Comparison of ENCODE assay signal across 20 cellular contexts in the genomic region with DNA sequence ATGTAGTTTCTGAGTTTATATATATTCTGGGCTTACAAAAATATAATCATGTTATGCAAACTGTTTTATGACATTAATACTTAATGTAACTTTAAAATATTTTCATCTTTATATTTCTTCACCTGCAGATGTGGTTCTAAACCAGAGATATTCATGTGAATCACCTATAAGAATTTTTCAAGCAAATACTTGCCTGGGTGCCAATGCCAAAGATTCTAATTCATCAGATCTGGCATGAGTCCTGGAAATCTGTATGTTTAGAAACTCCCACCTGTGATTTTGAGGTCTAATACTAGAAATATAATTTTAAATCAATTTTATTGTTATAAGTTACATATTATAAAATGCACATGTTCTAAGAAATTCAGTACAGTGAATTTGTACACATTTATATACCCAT. TPM values are rescaled to one million over a fixed set of nuclear protein-coding genes. Genes with fewer than 3 reads are reported as not detected.
A peak's percentile ranks its signal among the peaks of the same experiment; 100 is the strongest.
DNase-seq lines count a peak whose midpoint lies in the region; ATAC-seq, FAIRE-seq and TF ChIP-seq lines count a peak whose summit lies in the region.
"Had no signal": no experiment of that assay in that cellular context is flagged by ENCODE, and none has a peak within 500 bp of the region (broad histone marks: within the 10 kb centered on the region; RNA-seq: fewer than 3 reads in every experiment).

No MANE protein-coding gene starts in this region.

- no peak overlapping the region for H2AFZ ChIP-seq in mammary epithelial cell (ENCODE audit: low read depth, low read length)

- H3K27ac Mint-ChIP-seq in MCF 10A (ENCODE audit: low read depth, unreplicated experiment) (peak overlapping the region; percentile 35), Caco-2 (ENCODE audit: unreplicated experiment) (no peak overlapping the region)
- H3K27ac Mint-ChIP-seq: B cell had no signal

- TF ChIP-seq CTCF in MCF 10A (IDR thresholded peaks at IDR 0.05; ENCODE audit: unreplicated experiment) = no peak
- TF ChIP-seq CTCF in breast epithelium (IDR thresholded peaks at IDR 0.05) = no peak
- TF ChIP-seq CTCF in mammary epithelial cell (conservative IDR thresholded peaks at IDR 0.05 in 1 of 2, IDR thresholded peaks at IDR 0.05 in 1 of 2; ENCODE audit: extremely low read depth in 1 of 2, insufficient read depth in 1 of 2, low read depth in 1 of 2, low read length in 2 of 2) = no peak
- TF ChIP-seq CTCF in foreskin keratinocyte (conservative IDR thresholded peaks at IDR 0.05) = no peak
- TF ChIP-seq CTCF in Caco-2 (IDR thresholded peaks at IDR 0.05; ENCODE audit: insufficient read depth in 1 of 2, low read depth in 1 of 2, low read length in 1 of 2, severe bottlenecking in 1 of 2, unreplicated experiment in 1 of 2) = no peak

- DNase-seq in MCF 10A (ENCODE audit: unreplicated experiment) (no peak), breast epithelium (ENCODE audit: low spot score in 2 of 2) (no peak), mammary epithelial cell (peak; percentile 34), foreskin keratinocyte (peak in 1 of 2 donors; percentile 65), Caco-2 (no peak), ecto neural progenitor cell (ENCODE audit: low spot score) (no peak)
- no peak for DNase-seq in activated effector memory CD4-positive, alpha-beta T cell treated with anti-CD3 and anti-CD28 coated beads, Interleukin-2, amount 50 U/mL, for 16 hours
- DNase-seq: AML-193; CD4-positive, alpha-beta T cell; CD8-positive, alpha-beta T cell; DMS 273 treated with DMSO at 0.1 percent for 48 hours; GDM1 had no signal

- intact Hi-C loops in MCF 10A (cut with micrococcal nuclease) = loop anchor here (10.0 kb wide), 1 partner anchor 798 kb away; no protein-coding TSS in a partner anchor
- intact Hi-C loops in breast epithelium (cut with DNase I; ENCODE audit: low total_unique reads) = no loop called here
- intact Hi-C loops in mammary epithelial cell (cut with micrococcal nuclease) = loop anchor here (1.0 to 5.0 kb wide), 2 partner anchors 385 to 801 kb away; partner anchors contain the start of gene TRABD2A
- intact Hi-C loops in Caco-2 (cut with micrococcal nuclease; ENCODE audit: unreplicated experiment) = loop anchor here (5.0 kb wide), 1 partner anchor 371 kb away; no protein-coding TSS in a partner anchor

- no TSS peak for BruUV-seq in MCF 10A (replicated peaks; lab: Mats Ljungman, UMichigan)
- no TSS peak for BruUV-seq in mammary epithelial cell (replicated peaks; lab: Mats Ljungman, UMichigan)
- no TSS peak for BruUV-seq in Caco-2 (replicated peaks; lab: Mats Ljungman, UMichigan)

- TF ChIP-seq POLR2A in breast epithelium (IDR thresholded peaks at IDR 0.05) = no peak

- H3K36me3 ChIP-seq in breast epithelium = no peaks in the 10 kb centered on the region
- H3K36me3 ChIP-seq in mammary epithelial cell (ENCODE audit: insufficient read depth, low read length) = no peaks in the 10 kb centered on the region
- H3K36me3 ChIP-seq in Caco-2 (ENCODE audit: control insufficient read depth, insufficient read depth, low read length) = no peaks in the 10 kb centered on the region
- H3K36me3 ChIP-seq: BLaER1 treated with 17β-estradiol and CSF1 and Interleukin-3, amounts not matched to agents 10 nM and 100 nM had no signal

- H3K4me2 ChIP-seq in mammary epithelial cell (ENCODE audit: insufficient read depth, low read depth, low read length) = peak overlapping the region; percentile 7
- H3K4me2 ChIP-seq: BLaER1 treated with 17β-estradiol and CSF1 and Interleukin-3, amounts not matched to agents 10 nM and 100 nM had no signal

- H3K9ac ChIP-seq in mammary epithelial cell (ENCODE audit: insufficient read depth, low read length) = no peak overlapping the region
- H3K9ac ChIP-seq: BLaER1 treated with 17β-estradiol and CSF1 and Interleukin-3, amounts not matched to agents 10 nM and 100 nM had no signal

- POLR2A ChIA-PET in MCF 10A (lab: Yijun Ruan, JAX) = no interaction called here
- POLR2A ChIA-PET in Caco-2 (lab: Charles Lee) = no interaction called here

- H3K4me3 ChIP-seq in breast epithelium = no peak overlapping the region
- no peak overlapping the region for H3K4me3 ChIP-seq in mammary epithelial cell (replicated peaks in 1 of 3; ENCODE audit: insufficient read depth in 1 of 3, low read depth in 2 of 3, low read length in 3 of 3)
- no peak overlapping the region for H3K4me3 ChIP-seq in Caco-2 (ENCODE audit: low read depth, low read length)
- H3K4me3 ChIP-seq: A549; BLaER1 treated with 17β-estradiol and CSF1 and Interleukin-3, amounts not matched to agents 10 nM and 100 nM; GM12878 had no signal

- CTCF ChIA-PET in MCF 10A (lab: Yijun Ruan, JAX) (interaction anchor here (0.6 to 1.1 kb wide), 3 partner anchors 16 to 473 kb away, joined by 3 to 4 read pairs (median 3); no protein-coding TSS in a partner anchor), mammary epithelial cell (lab: Charles Lee; ENCODE audit: low non-redundant PET) (no interaction called here), Caco-2 (lab: Charles Lee) (no interaction called here)

- H3K4me1 Mint-ChIP-seq in MCF 10A (ENCODE audit: insufficient read depth, unreplicated experiment) (peaks cover 21% of the 10 kb centered on the region), Caco-2 (ENCODE audit: low read depth, unreplicated experiment) (peaks cover 5% of the 10 kb centered on the region)
- H3K4me1 Mint-ChIP-seq: B cell had no signal

- H3K9me3 ChIP-seq in breast epithelium (no peaks in the 10 kb centered on the region), mammary epithelial cell (replicated peaks; ENCODE audit: insufficient read depth, low read length) (no peaks in the 10 kb centered on the region), Caco-2 (no peaks in the 10 kb centered on the region)
- H3K9me3 ChIP-seq: A549; BLaER1 treated with 17β-estradiol and CSF1 and Interleukin-3, amounts not matched to agents 10 nM and 100 nM had no signal

- no peaks in the 10 kb centered on the region for H4K20me1 ChIP-seq in mammary epithelial cell (ENCODE audit: insufficient read depth, low read length)
- H4K20me1 ChIP-seq: BLaER1 treated with 17β-estradiol and CSF1 and Interleukin-3, amounts not matched to agents 10 nM and 100 nM had no signal

- H3K9me3 Mint-ChIP-seq in MCF 10A (ENCODE audit: unreplicated experiment) (no peaks in the 10 kb centered on the region), Caco-2 (ENCODE audit: unreplicated experiment) (peaks cover 3% of the 10 kb centered on the region)
- H3K9me3 Mint-ChIP-seq: CD4-positive, alpha-beta T cell; CD8-positive, alpha-beta T cell had no signal

- no peaks in the 10 kb centered on the region for H3K27me3 Mint-ChIP-seq in MCF 10A (ENCODE audit: insufficient read depth, unreplicated experiment)
- H3K27me3 Mint-ChIP-seq in Caco-2 (ENCODE audit: insufficient read depth, unreplicated experiment) = no peaks in the 10 kb centered on the region
- H3K27me3 Mint-ChIP-seq: B cell; CD4-positive, alpha-beta T cell had no signal

- H3K79me2 ChIP-seq in mammary epithelial cell (ENCODE audit: insufficient read depth, low read length) = no peaks in the 10 kb centered on the region

- in situ Hi-C loops in mammary epithelial cell (cut with MboI; ENCODE audit: low sequenced_read_pairs in 2 of 2) = loop anchor here (10.0 to 25.0 kb wide), 2 partner anchors 378 to 391 kb away; partner anchors contain the start of gene TRABD2A (in 1 of the 2)

- ATAC-seq in foreskin keratinocyte = peak; percentile 32

- dilution Hi-C loops in mammary epithelial cell (cut with HindIII; ENCODE audit: low sequenced_read_pairs) = loop anchor here (25.0 kb wide), 1 partner anchor 366 kb away; no protein-coding TSS in a partner anchor

- H3K36me3 Mint-ChIP-seq in MCF 10A (ENCODE audit: insufficient read depth, unreplicated experiment) = no peaks in the 10 kb centered on the region
- H3K36me3 Mint-ChIP-seq in Caco-2 (ENCODE audit: insufficient read depth, unreplicated experiment) = no peaks in the 10 kb centered on the region
- H3K36me3 Mint-ChIP-seq: CD8-positive, alpha-beta T cell had no signal

- H3K27ac ChIP-seq in breast epithelium (no peak overlapping the region), mammary epithelial cell (ENCODE audit: insufficient read depth, low read depth, low read length) (no peak overlapping the region), foreskin keratinocyte (no peak overlapping the region)
- H3K27ac ChIP-seq: 22Rv1; A549; BLaER1 treated with 17β-estradiol and CSF1 and Interleukin-3, amounts not matched to agents 10 nM and 100 nM; C4-2B had no signal

- no peaks in the 10 kb centered on the region for H3K4me1 ChIP-seq in breast epithelium
- peaks cover 2% of the 10 kb centered on the region for H3K4me1 ChIP-seq in mammary epithelial cell (ENCODE audit: insufficient read depth, low read length)
- H3K4me1 ChIP-seq in foreskin keratinocyte = peaks cover 5% of the 10 kb centered on the region
- no peaks in the 10 kb centered on the region for H3K4me1 ChIP-seq in Caco-2

- H3K4me3 Mint-ChIP-seq in MCF 10A (ENCODE audit: unreplicated experiment) = no peak overlapping the region
- H3K4me3 Mint-ChIP-seq in Caco-2 (ENCODE audit: unreplicated experiment) = no peak overlapping the region
- H3K4me3 Mint-ChIP-seq: B cell; CD4-positive, alpha-beta T cell; CD8-positive, alpha-beta T cell had no signal

- peak; percentile 65 for FAIRE-seq in colon (lab: Jason Lieb, UNC)
- FAIRE-seq: A549, GM12892 had no signal

- H3K27me3 ChIP-seq in breast epithelium = no peaks in the 10 kb centered on the region
- H3K27me3 ChIP-seq in mammary epithelial cell (ENCODE audit: insufficient read depth, low read length) = no peaks in the 10 kb centered on the region
- H3K27me3 ChIP-seq in foreskin keratinocyte = peaks cover 2% of the 10 kb centered on the region
- no peaks in the 10 kb centered on the region for H3K27me3 ChIP-seq in Caco-2 (replicated peaks; ENCODE audit: control insufficient read depth, insufficient read depth, low read length)
- H3K27me3 ChIP-seq: BLaER1 treated with 17β-estradiol and CSF1 and Interleukin-3, amounts not matched to agents 10 nM and 100 nM had no signal

RNA-seq across cellular contexts. Expression of gene DNAH6, which starts 19.9 kb away (rescaled TPM):
- total RNA-seq in MCF 10A (2022) (0.14 and 0.76 TPM in 2 replicates), breast epithelium (1 to 10 TPM; 2.3 to 4.1 (median 3.0) TPM), mammary epithelial cell (under 1 TPM; 0.45 to 0.50 TPM), foreskin keratinocyte (0.04 TPM in 1 of 2 replicates, not detected in the other), Caco-2 (2022) (0.32 and 0.70 TPM in 2 replicates)
- polyA plus RNA-seq in mammary epithelial cell (0.03 TPM), foreskin keratinocyte (0.02 and 0.07 TPM in 2 replicates)
- polyA minus RNA-seq in mammary epithelial cell = not detected

RNA-seq across cellular contexts. Expression of gene SUCLG1, which starts 37.3 kb away (rescaled TPM):
- 87.2 and 105 TPM in 2 replicates for total RNA-seq in MCF 10A (2022)
- 100 to 1,000 TPM; 108 to 112 (median 110) TPM for total RNA-seq in breast epithelium
- 10 to 100 TPM; 49.0 to 63.4 TPM for total RNA-seq in mammary epithelial cell
- 37.3 TPM for polyA plus RNA-seq in mammary epithelial cell
- polyA minus RNA-seq in mammary epithelial cell = 21.7 TPM
- 72.5 and 76.1 TPM in 2 replicates for total RNA-seq in foreskin keratinocyte
- polyA plus RNA-seq in foreskin keratinocyte = 77.3 and 88.4 TPM in 2 replicates
- 155 and 161 TPM in 2 replicates for total RNA-seq in Caco-2 (2022)
